Comparison of ENCODE assay signal across 25 cellular contexts in genomic region chr4:181289203-181289602, GRCh38.
DNase-seq lines count a peak whose midpoint lies in the region; ATAC-seq and TF ChIP-seq lines count a peak whose summit lies in the region.
"Had no signal": no experiment of that assay in that cellular context is flagged by ENCODE, and none has a peak within 500 bp of the region (broad histone marks: within the 10 kb centered on the region; RNA-seq: fewer than 3 reads in every experiment).

No MANE protein-coding gene starts in this region.

- no peak overlapping the region for H3K27ac ChIP-seq in left lung
- H3K27ac ChIP-seq: BLaER1, coronary artery, esophagus squamous epithelium, HL-60, left ventricle myocardium inferior, RWPE1, VCaP had no signal

- no peak overlapping the region for H3K4me3 ChIP-seq in left lung
- H3K4me3 ChIP-seq: BLaER1, coronary artery, esophagus squamous epithelium, HAP-1, left ventricle myocardium inferior had no signal

- DNase-seq in DMS153 treated with DMSO at 0.1 percent for 48 hours (lab: John Stamatoyannopoulos, UW; ENCODE audit: unreplicated experiment), result peak; percentile 75
- DNase-seq in NCI-H1417 (lab: John Stamatoyannopoulos, UW), result peak; percentile 63 to 90 (median 84)
- peak; percentile 84 for DNase-seq in NCI-H2107 treated with DMSO at 0.1 percent for 48 hours (lab: John Stamatoyannopoulos, UW; ENCODE audit: unreplicated experiment)
- peak; percentile 5 for DNase-seq in UCSD-AML1 (lab: John Stamatoyannopoulos, UW; ENCODE audit: unreplicated experiment)
- DNase-seq in left lung, result no peak
- DNase-seq in COLO829 (ENCODE audit: low spot score), result no peak
- DNase-seq: ACHN; activated CD4-positive, alpha-beta T cell treated with anti-CD3 and anti-CD28 coated beads, Interleukin-2, amount 10 ng/mL, durations not matched to agents 7 days and 5 days; activated CD8-positive, alpha-beta memory T cell treated with anti-CD3 and anti-CD28 coated beads, Interleukin-2, amount 10 ng/mL, durations not matched to agents 7 days and 5 days; esophagus squamous epithelium; hypothalamus; Kasumi-1; left ventricle myocardium inferior; natural killer cell; NCI-H446; SK-N-SH; small intestine; stimulated activated CD4-positive, alpha-beta T cell treated with anti-CD3 and anti-CD28 coated beads, Interleukin-2, amount 100 ng/mL, for 24 hours had no signal

- no peaks in the 10 kb centered on the region for H3K27me3 ChIP-seq in left lung
- H3K27me3 ChIP-seq: BLaER1, esophagus squamous epithelium had no signal

- intact Hi-C loops in left lung (cut with DNase I), result no loop called here

- no peaks in the 10 kb centered on the region for H3K9me3 ChIP-seq in left lung
- H3K9me3 ChIP-seq: BLaER1, esophagus squamous epithelium, HAP-1, left ventricle myocardium inferior, SK-N-SH had no signal

- ATAC-seq in left lung, result no peak
- ATAC-seq in GM21619 (IDR thresholded peaks at IDR 0.05; ENCODE audit: unreplicated experiment), result no peak
- ATAC-seq: activated CD8-positive, alpha-beta memory T cell treated with anti-CD3 and anti-CD28 coated beads, Interleukin-2, amount 10 ng/mL, durations not matched to agents 7 days and 5 days; natural killer cell had no signal

- no peak for TF ChIP-seq CTCF in left lung (IDR thresholded peaks at IDR 0.05)

- H3K36me3 ChIP-seq in left lung, result no peaks in the 10 kb centered on the region
- H3K36me3 ChIP-seq: BLaER1, esophagus squamous epithelium, HAP-1, left ventricle myocardium inferior had no signal

- no peaks in the 10 kb centered on the region for H3K4me1 ChIP-seq in left lung
- H3K4me1 ChIP-seq: esophagus squamous epithelium had no signal

Comparison
In these comparisons a context has a peak if more than half of its experiments do, and no peak if none do; other contexts are left out.
1. DNase-seq: peak in DMS153 treated with DMSO at 0.1 percent for 48 hours (single experiment), NCI-H1417 (3 of 3), NCI-H2107 treated with DMSO at 0.1 percent for 48 hours (single experiment) and UCSD-AML1 (single experiment); none in left lung (0 of 2) and COLO829 (single experiment).